ENCODE assay signal across 8 cellular contexts in genomic region chr19:29467824-29468401, GRCh38. TPM values are rescaled to one million over a fixed set of nuclear protein-coding genes. Genes with fewer than 3 reads are reported as not detected.
DNase-seq lines count a peak whose midpoint lies in the region; ATAC-seq and TF ChIP-seq lines count a peak whose summit lies in the region.

No MANE protein-coding gene starts in this region.

- H3K9me3 Mint-ChIP-seq in natural killer cell, result no peaks in the 10 kb centered on the region
- H3K9me3 Mint-ChIP-seq in natural killer cell treated with Interleukin-12 subunit alpha and Interleukin-12 subunit beta and Interleukin-15 and Interleukin-18, amount 100 ng/mL, for 72 hours, result no peaks in the 10 kb centered on the region

- intact Hi-C loops in natural killer cell (cut with micrococcal nuclease), result no loop called here
- intact Hi-C loops in dorsolateral prefrontal cortex (cut with DNase I), result loop anchor here in 1 of 2 donors (5.0 kb wide), 1 partner anchor 59 kb away; the partner anchor contains the start of gene VSTM2B

- TF ChIP-seq CTCF in natural killer cell (IDR thresholded peaks at IDR 0.05), result peak; percentile 21
- TF ChIP-seq CTCF in dorsolateral prefrontal cortex (IDR thresholded peaks at IDR 0.05 in 54 of 56, conservative IDR thresholded peaks at IDR 0.05 in 2 of 56; ENCODE audit: low read depth in 1 of 56, partially characterized antibody in 56 of 56), result peak in 55 of 56 donors; percentile 22 to 90 (median 65)

- H3K4me3 Mint-ChIP-seq in natural killer cell, result no peak overlapping the region
- H3K4me3 Mint-ChIP-seq in natural killer cell treated with Interleukin-12 subunit alpha and Interleukin-12 subunit beta and Interleukin-15 and Interleukin-18, amount 100 ng/mL, for 72 hours, result no peak overlapping the region

- H3K27ac Mint-ChIP-seq in natural killer cell, result no peak overlapping the region
- no peak overlapping the region for H3K27ac Mint-ChIP-seq in natural killer cell treated with Interleukin-12 subunit alpha and Interleukin-12 subunit beta and Interleukin-15 and Interleukin-18, amount 100 ng/mL, for 72 hours

- peaks cover 7% of the 10 kb centered on the region for H3K36me3 Mint-ChIP-seq in natural killer cell
- no peaks in the 10 kb centered on the region for H3K36me3 Mint-ChIP-seq in natural killer cell treated with Interleukin-12 subunit alpha and Interleukin-12 subunit beta and Interleukin-15 and Interleukin-18, amount 100 ng/mL, for 72 hours

- peak overlapping the region in 1 of 59 donors; percentile 8 for H3K4me3 ChIP-seq in dorsolateral prefrontal cortex

- H3K27me3 ChIP-seq in dorsolateral prefrontal cortex, result peaks cover 0 to 2% (median 0%) of the 10 kb centered on the region in 45 donors

- no peak for DNase-seq in natural killer cell
- DNase-seq in natural killer cell treated with Interleukin-12 subunit alpha and Interleukin-12 subunit beta and Interleukin-15 and Interleukin-18, amount 100 ng/mL, for 72 hours (ENCODE audit: low spot score), result no peak
- peak; percentile 12 for DNase-seq in NCI-H460 (ENCODE audit: extremely low read depth, low read depth)
- DNase-seq in dorsolateral prefrontal cortex, result peak in 6 of 10 donors; percentile 41 to 82 (median 58)
- peak; percentile 7 for DNase-seq in stimulated activated CD4-positive, alpha-beta T cell treated with anti-CD3 and anti-CD28 coated beads, Interleukin-4, amount 100 ng/mL, for 1 hour
- DNase-seq in HCEC 1CT, result no peak
- DNase-seq in activated T-cell treated with anti-CD3 and anti-CD28 coated beads, Interleukin-2, amount 50 U/mL, for 1 hour, result no peak

- peak overlapping the region in 6 of 59 donors; percentile 16 to 67 (median 18) for H3K27ac ChIP-seq in dorsolateral prefrontal cortex

- peaks cover 20 to 50% of the 10 kb centered on the region in 2 donors for H3K27me3 Mint-ChIP-seq in natural killer cell (ENCODE audit: low read depth in 2 of 2)
- peaks cover 28 to 50% of the 10 kb centered on the region in 2 donors for H3K27me3 Mint-ChIP-seq in natural killer cell treated with Interleukin-12 subunit alpha and Interleukin-12 subunit beta and Interleukin-15 and Interleukin-18, amount 100 ng/mL, for 72 hours

- H3K4me1 Mint-ChIP-seq in natural killer cell, result no peaks in the 10 kb centered on the region
- H3K4me1 Mint-ChIP-seq in natural killer cell treated with Interleukin-12 subunit alpha and Interleukin-12 subunit beta and Interleukin-15 and Interleukin-18, amount 100 ng/mL, for 72 hours (ENCODE audit: low read depth in 2 of 2), result peaks cover 0 to 5% of the 10 kb centered on the region in 2 donors

- ATAC-seq in natural killer cell, result peak in 1 of 3 donors; percentile 46
- ATAC-seq in natural killer cell treated with Interleukin-12 subunit alpha and Interleukin-12 subunit beta and Interleukin-15 and Interleukin-18, amount 100 ng/mL, for 72 hours, result no peak
- no peak for ATAC-seq in GM21447 (IDR thresholded peaks at IDR 0.05; ENCODE audit: unreplicated experiment)

RNA-seq across cellular contexts. Expression of gene VSTM2B, which starts 57.9 kb away (rescaled TPM):
- not detected for total RNA-seq in natural killer cell
- total RNA-seq in natural killer cell treated with Interleukin-12 subunit alpha and Interleukin-12 subunit beta and Interleukin-15 and Interleukin-18, amount 100 ng/mL, for 72 hours, result not detected
- total RNA-seq in NCI-H460 (2014; rRNA removed; shearing (Covaris generic)), result not detected in 2 replicates
- polyA plus RNA-seq in NCI-H460 (2014; cell fraction: nucleus; rRNA removed), result not detected in 2 replicates
- 10 to 100 TPM; 27.0 to 85.8 (median 42.8) TPM for total RNA-seq in dorsolateral prefrontal cortex

Comparison
In these comparisons a context has a peak if more than half of its experiments do, and no peak if none do; other contexts are left out.
1. DNase-seq: peak in NCI-H460 (single experiment), dorsolateral prefrontal cortex (6 of 10) and stimulated activated CD4-positive, alpha-beta T cell treated with anti-CD3 and anti-CD28 coated beads, Interleukin-4, amount 100 ng/mL, for 1 hour (single experiment); none in natural killer cell (single experiment), natural killer cell treated with Interleukin-12 subunit alpha and Interleukin-12 subunit beta and Interleukin-15 and Interleukin-18, amount 100 ng/mL, for 72 hours (single experiment), HCEC 1CT (single experiment) and activated T-cell treated with anti-CD3 and anti-CD28 coated beads, Interleukin-2, amount 50 U/mL, for 1 hour (single experiment).
2. RNA of gene VSTM2B, which starts 57.9 kb away (total RNA-seq): 27.0 to 85.8 TPM in dorsolateral prefrontal cortex; not detected in natural killer cell, not detected in natural killer cell treated with Interleukin-12 subunit alpha and Interleukin-12 subunit beta and Interleukin-15 and Interleukin-18, amount 100 ng/mL, for 72 hours and not detected in NCI-H460; every median in the first group is over 10 times any median in the second.